Comparison of ENCODE assay signal across 26 cellular contexts in genomic region chr9:3247211-3247610, GRCh38.
DNase-seq lines count a peak whose midpoint lies in the region; ATAC-seq, FAIRE-seq and TF ChIP-seq lines count a peak whose summit lies in the region.
"Had no signal": no experiment of that assay in that cellular context is flagged by ENCODE, and none has a peak within 500 bp of the region (broad histone marks: within the 10 kb centered on the region; RNA-seq: fewer than 3 reads in every experiment).

No MANE protein-coding gene starts in this region.

- no peaks in the 10 kb centered on the region for H3K4me1 Mint-ChIP-seq in activated naive CD4-positive, alpha-beta T cell treated with anti-CD3 and anti-CD28 coated beads, Interleukin-2, amount 50 U/mL, for 24 hours
- H3K4me1 Mint-ChIP-seq: CD4-positive, alpha-beta memory T cell; CD4-positive, CD25-positive, alpha-beta regulatory T cell; CD8-positive, alpha-beta memory T cell had no signal

- H3K27ac Mint-ChIP-seq in activated naive CD4-positive, alpha-beta T cell treated with anti-CD3 and anti-CD28 coated beads, Interleukin-2, amount 50 U/mL, for 24 hours = peak overlapping the region; percentile 23
- H3K27ac Mint-ChIP-seq: CD14-positive monocyte; CD4-positive, alpha-beta memory T cell; CD8-positive, alpha-beta memory T cell had no signal

- POLR2A ChIA-PET in A549 (lab: Yijun Ruan, JAX) (no interaction called here), HEK293T (lab: Yijun Ruan, JAX) (no interaction called here)

- H3K27ac ChIP-seq in A549 (no peak overlapping the region), SK-N-MC (peak overlapping the region; percentile 23; the same call in 1 of the 2 replicates), body of pancreas (no peak overlapping the region)
- H3K27ac ChIP-seq: 22Rv1, BLaER1 had no signal

- H3K4me3 ChIP-seq in A549 (no peak overlapping the region), SK-N-MC (no peak overlapping the region), body of pancreas (no peak overlapping the region)
- H3K4me3 ChIP-seq: BLaER1 had no signal

- H3K9ac ChIP-seq in SK-N-MC (ENCODE audit: insufficient read length) = no peak overlapping the region
- H3K9ac ChIP-seq: BLaER1 had no signal

- no peak for TF ChIP-seq CTCF in A549 (IDR thresholded peaks at IDR 0.05)
- TF ChIP-seq CTCF in body of pancreas (IDR thresholded peaks at IDR 0.05) = no peak

- no peak overlapping the region for H3K4me3 Mint-ChIP-seq in activated naive CD4-positive, alpha-beta T cell treated with anti-CD3 and anti-CD28 coated beads, Interleukin-2, amount 50 U/mL, for 24 hours
- H3K4me3 Mint-ChIP-seq: CD14-positive monocyte; CD4-positive, alpha-beta memory T cell; CD4-positive, CD25-positive, alpha-beta regulatory T cell; CD8-positive, alpha-beta memory T cell had no signal

- WGBS in A549 (ENCODE audit: missing lambda C conversion rate) = 88% methylated on average over 3 of the region's 3 CpGs
- 93 to 94% methylated on average over 3 of the region's 3 CpGs for WGBS in body of pancreas, 2 donors

- TF ChIP-seq POLR2A in A549 (IDR thresholded peaks at IDR 0.05; ENCODE audit: low read length) = no peak
- no peak for TF ChIP-seq POLR2A in body of pancreas (IDR thresholded peaks at IDR 0.05)

- ATAC-seq in A549 (no peak), GM21390 (IDR thresholded peaks at IDR 0.05; ENCODE audit: unreplicated experiment) (no peak), body of pancreas (no peak)

- H3K4me2 ChIP-seq in A549 = no peak overlapping the region
- H3K4me2 ChIP-seq: BLaER1 had no signal

- H3K9me3 Mint-ChIP-seq in activated naive CD4-positive, alpha-beta T cell treated with anti-CD3 and anti-CD28 coated beads, Interleukin-2, amount 50 U/mL, for 24 hours = no peaks in the 10 kb centered on the region
- H3K9me3 Mint-ChIP-seq: CD4-positive, CD25-positive, alpha-beta regulatory T cell; CD8-positive, alpha-beta memory T cell had no signal

- H3K36me3 Mint-ChIP-seq in activated naive CD4-positive, alpha-beta T cell treated with anti-CD3 and anti-CD28 coated beads, Interleukin-2, amount 50 U/mL, for 24 hours = peaks cover 19% of the 10 kb centered on the region

- no peaks in the 10 kb centered on the region for H3K27me3 ChIP-seq in body of pancreas
- H3K27me3 ChIP-seq: BE2C, BLaER1 had no signal

- no peaks in the 10 kb centered on the region for H3K36me3 ChIP-seq in SK-N-MC (ENCODE audit: insufficient read depth, low read length)
- H3K36me3 ChIP-seq in body of pancreas (replicated peaks in 1 of 2; ENCODE audit: insufficient read depth in 1 of 2, low read depth in 2 of 2) = no peaks in the 10 kb centered on the region
- H3K36me3 ChIP-seq: BE2C had no signal

- intact Hi-C loops in body of pancreas (cut with DNase I) = no loop called here

- no peaks in the 10 kb centered on the region for H3K27me3 Mint-ChIP-seq in activated naive CD4-positive, alpha-beta T cell treated with anti-CD3 and anti-CD28 coated beads, Interleukin-2, amount 50 U/mL, for 24 hours
- H3K27me3 Mint-ChIP-seq: CD4-positive, alpha-beta memory T cell; CD4-positive, CD25-positive, alpha-beta regulatory T cell; CD8-positive, alpha-beta memory T cell had no signal

- H3K9me3 ChIP-seq in A549 (no peaks in the 10 kb centered on the region), SK-N-MC (ENCODE audit: low read depth, low read length) (no peaks in the 10 kb centered on the region), body of pancreas (no peaks in the 10 kb centered on the region)
- H3K9me3 ChIP-seq: BE2C, BLaER1 had no signal

- H3K4me1 ChIP-seq in A549 (no peaks in the 10 kb centered on the region), body of pancreas (no peaks in the 10 kb centered on the region)
- H3K4me1 ChIP-seq: BLaER1 had no signal

- CTCF ChIA-PET in A549 (lab: Yijun Ruan, JAX) = no interaction called here
- CTCF ChIA-PET in HEK293T (lab: Yijun Ruan, JAX) = interaction anchor here (0.6 kb wide), 1 partner anchor 21 kb away, joined by 3 read pairs; no protein-coding TSS in a partner anchor

- no peak for DNase-seq in activated naive CD4-positive, alpha-beta T cell treated with Interleukin-2 at 50 U/mL for 16 hours
- no peak for DNase-seq in A549 (ENCODE audit: low read depth in 1 of 2, low spot score in 1 of 2)
- no peak for DNase-seq in GM19239 (ENCODE audit: insufficient read length, low spot score)
- no peak for DNase-seq in SK-N-MC (ENCODE audit: low read depth, low spot score)
- DNase-seq in HEK293T (ENCODE audit: extremely low spot score) = no peak
- no peak for DNase-seq in body of pancreas
- DNase-seq: ACHN; BE2C; C1 segment of cervical spinal cord; CD4-positive, alpha-beta memory T cell; CD4-positive, CD25-positive, alpha-beta regulatory T cell; CD8-positive, alpha-beta memory T cell; COR-L47; DMS 273 treated with DMSO at 0.1 percent for 48 hours; DMS153; DMS53; DMS79; DND-41; EL; GF-D8 had no signal

- FAIRE-seq in A549 (lab: Jason Lieb, UNC) = no peak
- FAIRE-seq in GM19239 (lab: Jason Lieb, UNC) = peak; percentile 18
- FAIRE-seq: GM12891 had no signal

- TF ChIP-seq EP300 in A549 (IDR thresholded peaks at IDR 0.05) = no peak

- no peak for TF ChIP-seq RAD21 in A549 (conservative IDR thresholded peaks at IDR 0.05 in 1 of 2, IDR thresholded peaks at IDR 0.05 in 1 of 2)

TF ChIP-seq in A549, 52 proteins besides CTCF, POLR2A, EP300 and RAD21:
- TF ChIP-seq ZNF302 (CRISPR knock-in tag; IDR thresholded peaks at IDR 0.05) (no peak), MAFK (IDR thresholded peaks at IDR 0.05; ENCODE audit: partially characterized antibody) (peak; percentile 88)

TF ChIP-seq in HEK293T, 16 proteins besides CTCF, POLR2A, EP300 and RAD21:
- no peak for TF ChIP-seq FOXM1 (IDR thresholded peaks at IDR 0.05; ENCODE audit: borderline replicate concordance)
- TF ChIP-seq ARNT (IDR thresholded peaks at IDR 0.05) = no peak
- no peak for TF ChIP-seq TARDBP (IDR thresholded peaks at IDR 0.05)
- TF ChIP-seq ZNF384 (IDR thresholded peaks at IDR 0.05) = no peak
- TF ChIP-seq SUZ12 (IDR thresholded peaks at IDR 0.05) = no peak
- no peak for TF ChIP-seq PKNOX1 (IDR thresholded peaks at IDR 0.05)
- TF ChIP-seq CTBP1 (IDR thresholded peaks at IDR 0.05; ENCODE audit: borderline replicate concordance) = no peak
- no peak for TF ChIP-seq L3MBTL2 (conservative IDR thresholded peaks at IDR 0.05)
- TF ChIP-seq LEF1 (IDR thresholded peaks at IDR 0.05; ENCODE audit: borderline replicate concordance) = no peak
- no peak for TF ChIP-seq ELF4 (IDR thresholded peaks at IDR 0.05)
- TF ChIP-seq BHLHE40 (IDR thresholded peaks at IDR 0.05; ENCODE audit: borderline replicate concordance) = no peak
- no peak for TF ChIP-seq NFRKB (IDR thresholded peaks at IDR 0.05)
TF ChIP-seq in HEK293T: peak in this region for 0.
